ENCODE assay signal across 1 cellular context in the genomic region with DNA sequence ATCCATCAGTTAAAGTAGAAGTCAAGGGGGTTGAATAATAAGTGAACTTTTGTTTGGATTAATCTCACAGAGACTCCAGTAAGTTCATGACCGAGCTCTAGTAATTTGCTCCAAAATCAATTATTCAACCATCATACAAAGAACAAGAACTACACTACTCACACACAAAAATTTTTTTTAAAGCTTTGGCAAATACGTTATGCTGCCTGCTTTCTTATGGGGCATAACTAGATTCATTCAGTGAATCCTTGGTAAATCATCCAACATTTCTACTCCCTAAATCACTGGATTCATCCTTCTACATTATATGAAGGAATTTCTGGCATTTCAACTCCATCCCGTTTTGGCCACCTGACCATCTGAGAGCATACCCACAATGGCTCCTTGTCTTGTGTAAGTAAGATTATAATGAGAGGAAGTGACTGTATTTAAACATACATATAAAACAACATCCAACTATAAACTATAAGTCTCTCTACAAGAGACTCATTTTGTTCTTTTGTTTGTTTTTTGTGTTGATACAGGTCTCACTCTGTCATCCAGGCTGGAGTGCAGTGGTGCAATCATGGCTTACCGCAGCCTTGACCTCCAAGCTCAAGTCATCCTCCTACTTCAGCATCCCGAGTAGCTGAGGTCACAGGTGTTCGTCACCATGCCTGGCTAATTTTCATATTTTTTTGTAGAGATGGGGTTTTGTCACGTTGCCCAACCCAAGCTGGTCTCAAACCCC.
TF ChIP-seq lines count a peak whose summit lies in the region.

No MANE protein-coding gene starts in this region.

TF ChIP-seq in HepG2, 621 proteins besides CTCF, POLR2A, EP300 and RAD21:
- TF ChIP-seq HCFC1 (IDR thresholded peaks at IDR 0.05; ENCODE audit: low read depth, low read length) (no peak), SALL1 (CRISPR knock-in tag; IDR thresholded peaks at IDR 0.05) (0 out of 2 replicates have a peak, but pooled peaks have one; percentile 12), NR2F6 (IDR thresholded peaks at IDR 0.05) (peak; percentile 49), NR2F6 (CRISPR knock-in tag; IDR thresholded peaks at IDR 0.05) (0 out of 2 replicates have a peak, but pooled peaks have one; percentile 20), CEBPG (CRISPR knock-in tag; IDR thresholded peaks at IDR 0.05) (0 out of 2 replicates have a peak, but pooled peaks have one; percentile 30), ZXDC (CRISPR knock-in tag; IDR thresholded peaks at IDR 0.05) (no peak), ZNF34 (CRISPR knock-in tag; IDR thresholded peaks at IDR 0.05; ENCODE audit: borderline replicate concordance) (no peak), RARA (CRISPR knock-in tag; IDR thresholded peaks at IDR 0.05) (peak; percentile 60), RXRB (CRISPR knock-in tag; IDR thresholded peaks at IDR 0.05; ENCODE audit: borderline replicate concordance) (no peak), SIN3B (IDR thresholded peaks at IDR 0.05; ENCODE audit: low read length) (no peak), AHDC1 (CRISPR knock-in tag; IDR thresholded peaks at IDR 0.05; ENCODE audit: borderline replicate concordance) (no peak), ZNF83 (CRISPR knock-in tag; IDR thresholded peaks at IDR 0.05; ENCODE audit: borderline replicate concordance) (no peak), ZNF501 (CRISPR knock-in tag; IDR thresholded peaks at IDR 0.05) (no peak), MNT (IDR thresholded peaks at IDR 0.05) (no peak), NR2F1 (CRISPR knock-in tag; IDR thresholded peaks at IDR 0.05) (peak; percentile 35 to 52; a peak in 2 of 4 replicates), FOXA1 (IDR thresholded peaks at IDR 0.05) (no peak), FOXA1 (CRISPR knock-in tag; IDR thresholded peaks at IDR 0.05) (0 out of 2 replicates have a peak, but pooled peaks have one; percentile 9), HES4 (CRISPR knock-in tag; IDR thresholded peaks at IDR 0.05; ENCODE audit: borderline replicate concordance) (no peak), CEBPB (IDR thresholded peaks at IDR 0.05; ENCODE audit: borderline replicate concordance, low read depth, low read length) (peak; percentile 59; the same call in 1 of the 2 replicates), CREB1 (IDR thresholded peaks at IDR 0.05) (peak; percentile 31; the same call in 1 of the 2 replicates), CREB1 (CRISPR knock-in tag; IDR thresholded peaks at IDR 0.05) (no peak), BRD4 (CRISPR knock-in tag; IDR thresholded peaks at IDR 0.05) (no peak), ARID5B (CRISPR knock-in tag; IDR thresholded peaks at IDR 0.05) (peak; percentile 41; the same call in 1 of the 2 replicates), AGO2 (optimal IDR thresholded peaks at IDR 0.05; ENCODE audit: low read depth, low read length) (no peak), POLR2AphosphoS2 (IDR thresholded peaks at IDR 0.05; ENCODE audit: low read depth, low read length) (no peak), AFF4 (CRISPR knock-in tag; IDR thresholded peaks at IDR 0.05) (no peak), ZFX (CRISPR knock-in tag; IDR thresholded peaks at IDR 0.05; ENCODE audit: low read depth) (no peak)
